Comparison of ENCODE assay signal across 8 cellular contexts in the genomic region with DNA sequence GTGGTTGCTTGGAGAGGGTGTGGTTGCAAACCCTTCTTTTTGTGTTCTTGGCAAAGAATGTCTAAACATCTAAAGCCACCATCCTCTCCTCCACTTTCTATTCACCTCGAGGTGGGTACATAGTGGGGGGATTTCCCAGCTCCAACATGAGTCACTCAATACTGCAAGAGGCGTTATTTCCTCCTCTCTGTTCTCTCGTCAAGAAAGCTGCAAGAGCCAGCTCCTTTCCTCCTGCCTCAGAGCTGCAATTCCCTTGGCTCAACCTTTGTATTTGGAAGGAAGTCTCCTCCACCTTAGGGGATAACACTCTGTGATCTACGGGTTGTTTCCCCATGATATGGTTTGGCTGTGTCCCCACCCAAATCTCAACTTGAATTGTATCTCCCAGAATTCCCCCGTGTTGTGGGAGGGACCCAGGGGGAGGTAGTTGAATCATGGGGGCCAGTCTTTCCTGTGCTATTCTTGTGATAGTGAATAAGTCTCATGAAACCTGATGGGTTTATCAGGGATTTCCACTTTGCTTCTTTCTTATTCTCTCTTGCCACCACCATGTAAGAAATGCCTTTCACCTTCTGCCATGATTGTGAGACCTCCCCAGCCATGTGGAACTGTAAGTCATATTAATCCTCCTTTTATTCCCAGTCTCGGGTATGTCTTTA.
DNase-seq lines count a peak whose midpoint lies in the region; ATAC-seq and TF ChIP-seq lines count a peak whose summit lies in the region.

No MANE protein-coding gene starts in this region.

- H3K9me3 Mint-ChIP-seq in CD8-positive, alpha-beta T cell, result no peaks in the 10 kb centered on the region

- H3K27me3 ChIP-seq in CD8-positive, alpha-beta T cell (ENCODE audit: insufficient read depth, low read length), result no peaks in the 10 kb centered on the region
- no peaks in the 10 kb centered on the region for H3K27me3 ChIP-seq in upper lobe of right lung

- intact Hi-C loops in CD8-positive, alpha-beta T cell (cut with DNase I, micrococcal nuclease), result loop anchor here (5.0 to 10.0 kb wide), 4 partner anchors 59 to 758 kb away; a partner anchor contains a TSS
- intact Hi-C loops in upper lobe of right lung (cut with DNase I), result no loop called here

- no peak overlapping the region for H3K4me3 ChIP-seq in CD8-positive, alpha-beta T cell (ENCODE audit: low read depth, low read length)
- H3K4me3 ChIP-seq in upper lobe of right lung, result no peak overlapping the region

- peaks cover 37% of the 10 kb centered on the region for H3K36me3 Mint-ChIP-seq in CD8-positive, alpha-beta T cell
- H3K36me3 Mint-ChIP-seq in T-helper 17 cell (ENCODE audit: low read depth), result peaks cover 5% of the 10 kb centered on the region

- no peak overlapping the region for H3K27ac ChIP-seq in CD8-positive, alpha-beta T cell (ENCODE audit: low read depth, low read length)
- no peak overlapping the region for H3K27ac ChIP-seq in upper lobe of right lung

- H3K4me1 ChIP-seq in CD8-positive, alpha-beta T cell (ENCODE audit: insufficient read depth, low read length), result peaks cover 30% of the 10 kb centered on the region
- H3K4me1 ChIP-seq in upper lobe of right lung, result peaks cover 3% of the 10 kb centered on the region

- POLR2A ChIA-PET in CD8-positive, alpha-beta T cell (lab: Charles Lee), result interaction anchor here (0.8 kb wide), 1 partner anchor 138 kb away, joined by 3 read pairs; a partner anchor contains a TSS

- peaks cover 70% of the 10 kb centered on the region for H3K4me1 Mint-ChIP-seq in CD8-positive, alpha-beta T cell (ENCODE audit: low read depth)
- H3K4me1 Mint-ChIP-seq in T-helper 17 cell, result peaks cover 40% of the 10 kb centered on the region

- ATAC-seq in CD8-positive, alpha-beta T cell, result peak; percentile 95
- ATAC-seq in GM21619 (IDR thresholded peaks at IDR 0.05; ENCODE audit: unreplicated experiment) (peak; percentile 88), T-helper 17 cell (peak; percentile 98), upper lobe of right lung (peak; percentile 53)

- no peaks in the 10 kb centered on the region for H3K36me3 ChIP-seq in CD8-positive, alpha-beta T cell (ENCODE audit: insufficient read depth, low read length)
- no peaks in the 10 kb centered on the region for H3K36me3 ChIP-seq in upper lobe of right lung

- H3K27ac Mint-ChIP-seq in CD8-positive, alpha-beta T cell, result peak overlapping the region; percentile 90
- peak overlapping the region; percentile 73 for H3K27ac Mint-ChIP-seq in T-helper 17 cell

- CTCF ChIA-PET in CD8-positive, alpha-beta T cell (lab: Charles Lee), result interaction anchor here (1.0 to 1.6 kb wide), 5 partner anchors 9 to 214 kb away, joined by 3 to 4 read pairs (median 3); no protein-coding TSS in a partner anchor

- DNase-seq in CD8-positive, alpha-beta T cell, result peak in 6 of 7 experiments; percentile 29 to 67 (median 52)
- DNase-seq in T-helper 17 cell (peak in 1 of 3 donors; percentile 14), upper lobe of right lung (no peak), NCI-H1417 (lab: John Stamatoyannopoulos, UW) (no peak), SIG-M5 (lab: John Stamatoyannopoulos, UW) (no peak), OCI-M1 (lab: John Stamatoyannopoulos, UW) (no peak)
- DNase-seq in effector CD8-positive, alpha-beta T cell (lab: John Stamatoyannopoulos, UW), result peak; percentile 11

- no peak for TF ChIP-seq CTCF in CD8-positive, alpha-beta T cell (IDR thresholded peaks at IDR 0.05)
- no peak for TF ChIP-seq CTCF in upper lobe of right lung (IDR thresholded peaks at IDR 0.05)

- no peaks in the 10 kb centered on the region for H3K27me3 Mint-ChIP-seq in CD8-positive, alpha-beta T cell (ENCODE audit: low read depth)
- H3K27me3 Mint-ChIP-seq in T-helper 17 cell, result no peaks in the 10 kb centered on the region

- no peaks in the 10 kb centered on the region for H3K9me3 ChIP-seq in CD8-positive, alpha-beta T cell (ENCODE audit: low read length)
- H3K9me3 ChIP-seq in T-helper 17 cell (ENCODE audit: control insufficient read depth, low read length, poor library complexity, severe bottlenecking) (no peaks in the 10 kb centered on the region), upper lobe of right lung (no peaks in the 10 kb centered on the region)

- peak overlapping the region; percentile 55 for H3K4me3 Mint-ChIP-seq in CD8-positive, alpha-beta T cell
- peak overlapping the region; percentile 73 for H3K4me3 Mint-ChIP-seq in T-helper 17 cell

Comparison
In these comparisons a context has a peak if more than half of its experiments do, and no peak if none do; other contexts are left out.
1. DNase-seq: peak in CD8-positive, alpha-beta T cell (6 of 7) and effector CD8-positive, alpha-beta T cell (single experiment); none in upper lobe of right lung (single experiment), NCI-H1417 (0 of 3), SIG-M5 (single experiment) and OCI-M1 (single experiment).
2. Peak in every context shown above with its lines, with median percentiles within 50 percentile points of each other: ATAC-seq.